Comparison of ENCODE assay signal across 8 cellular contexts in genomic region chrX:153725039-153725831, GRCh38. TPM values are rescaled to one million over a fixed set of nuclear protein-coding genes. Genes with fewer than 3 reads are reported as not detected.
DNase-seq lines count a peak whose midpoint lies in the region; ATAC-seq and TF ChIP-seq lines count a peak whose summit lies in the region.

No MANE protein-coding gene starts in this region.

- no peak for TF ChIP-seq CTCF in BJ (IDR thresholded peaks at IDR 0.05; ENCODE audit: insufficient read depth, low read depth, low read length)
- TF ChIP-seq CTCF in fibroblast of villous mesenchyme (IDR thresholded peaks at IDR 0.05; ENCODE audit: insufficient read depth, low read depth, low read length): no peak
- TF ChIP-seq CTCF in spleen (IDR thresholded peaks at IDR 0.05 in 8 of 11, conservative IDR thresholded peaks at IDR 0.05 in 3 of 11): no peak

- H3K36me3 ChIP-seq in BJ (ENCODE audit: control insufficient read depth, insufficient read depth, low read length) (peaks cover 3% of the 10 kb centered on the region), spleen (peaks cover 0 to 35% (median 5%) of the 10 kb centered on the region in 6 donors)

- DNase-seq in BJ (ENCODE audit: low read depth): no peak
- no peak for DNase-seq in fibroblast of villous mesenchyme (ENCODE audit: low read depth)
- peak; percentile 88 for DNase-seq in spleen
- DNase-seq in NCI-H187 treated with DMSO at 0.1 percent for 48 hours (lab: John Stamatoyannopoulos, UW): no peak
- DNase-seq in HuH-7.5 (ENCODE audit: low spot score): no peak

- POLR2A ChIA-PET in BJ (lab: Charles Lee): no interaction called here

- CTCF ChIA-PET in BJ (lab: Yijun Ruan, JAX): interaction anchor here (1.0 kb wide), 1 partner anchor 20 kb away, joined by 3 read pairs; no protein-coding TSS in a partner anchor

- peak overlapping the region; percentile 56 for H3K4me3 Mint-ChIP-seq in T-helper 1 cell treated with Interleukin-12 subunit alpha and Interleukin-12 subunit beta and Interleukin-4 antibody, amounts not matched to agents 30 μg/mL and 1 μg/mL, for 36 hours

- peaks cover 10% of the 10 kb centered on the region for H3K36me3 Mint-ChIP-seq in T-helper 1 cell treated with Interleukin-12 subunit alpha and Interleukin-12 subunit beta and Interleukin-4 antibody, amounts not matched to agents 30 μg/mL and 1 μg/mL, for 36 hours (ENCODE audit: low read depth)

- H3K27me3 ChIP-seq in BJ (ENCODE audit: control insufficient read depth, insufficient read depth, low read length): no peaks in the 10 kb centered on the region
- no peaks in the 10 kb centered on the region for H3K27me3 ChIP-seq in spleen (replicated peaks in 1 of 7)

- intact Hi-C loops in spleen (cut with DNase I; ENCODE audit: low total_unique reads): no loop called here

- H3K27me3 Mint-ChIP-seq in T-helper 1 cell treated with Interleukin-12 subunit alpha and Interleukin-12 subunit beta and Interleukin-4 antibody, amounts not matched to agents 30 μg/mL and 1 μg/mL, for 36 hours (ENCODE audit: low read depth): no peaks in the 10 kb centered on the region

- H3K27ac ChIP-seq in spleen: peak overlapping the region; percentile 66 to 95 (median 93)

- no peaks in the 10 kb centered on the region for H3K9me3 ChIP-seq in spleen

- H3K4me1 Mint-ChIP-seq in T-helper 1 cell treated with Interleukin-12 subunit alpha and Interleukin-12 subunit beta and Interleukin-4 antibody, amounts not matched to agents 30 μg/mL and 1 μg/mL, for 36 hours (ENCODE audit: low read depth): peaks cover 16% of the 10 kb centered on the region

- no peak overlapping the region for H3K27ac Mint-ChIP-seq in T-helper 1 cell treated with Interleukin-12 subunit alpha and Interleukin-12 subunit beta and Interleukin-4 antibody, amounts not matched to agents 30 μg/mL and 1 μg/mL, for 36 hours

- ATAC-seq in GM19463 (IDR thresholded peaks at IDR 0.05; ENCODE audit: unreplicated experiment) (peak; percentile 1), HG02870 (IDR thresholded peaks at IDR 0.05; ENCODE audit: unreplicated experiment) (no peak)

- TF ChIP-seq POLR2A in spleen (IDR thresholded peaks at IDR 0.05): no peak

- H3K4me3 ChIP-seq in BJ (ENCODE audit: low read depth, low read length) (peak overlapping the region; percentile 42), fibroblast of villous mesenchyme (ENCODE audit: low read depth, low read length) (peak overlapping the region; percentile 56), spleen (peak overlapping the region in 7 of 8 donors; percentile 2 to 88 (median 71))

- WGBS in spleen, 5 donors: 61 to 88% (median 78%) methylated on average over 10 to 55 of the region's 55 CpGs

- no peaks in the 10 kb centered on the region for H3K9me3 Mint-ChIP-seq in T-helper 1 cell treated with Interleukin-12 subunit alpha and Interleukin-12 subunit beta and Interleukin-4 antibody, amounts not matched to agents 30 μg/mL and 1 μg/mL, for 36 hours

- peaks cover 23 to 66% (median 55%) of the 10 kb centered on the region in 6 donors for H3K4me1 ChIP-seq in spleen

RNA-seq across cellular contexts. Expression of gene ABCD1, which starts 0.6 kb away (rescaled TPM):
- polyA plus RNA-seq in BJ (2011; rRNA removed) (4.3 and 9.2 TPM in 2 replicates), spleen (1 to 10 TPM; 5.1 to 9.7 (median 6.9) TPM)
- polyA minus RNA-seq in BJ (2011; rRNA and poly(A)+ RNA removed): 6.6 and 8.2 TPM in 2 replicates
- total RNA-seq in fibroblast of villous mesenchyme (15.5 and 19.3 TPM in 2 replicates), spleen (10 to 100 TPM; 14.9 to 28.1 (median 23.2) TPM)

RNA-seq across cellular contexts. Expression of gene BCAP31, which starts 1.0 kb away (rescaled TPM):
- polyA plus RNA-seq in BJ (2011; rRNA removed) (204 and 222 TPM in 2 replicates), spleen (100 to 1,000 TPM in 2 of 3 donors, 10 to 100 TPM in 1; 77.3 to 135 (median 108) TPM)
- polyA minus RNA-seq in BJ (2011; rRNA and poly(A)+ RNA removed): 73.3 and 109 TPM in 2 replicates
- total RNA-seq in fibroblast of villous mesenchyme (105 and 127 TPM in 2 replicates), spleen (100 to 1,000 TPM; 132 to 173 (median 136) TPM)

RNA-seq across cellular contexts. Expression of gene SLC6A8, which starts 37.5 kb away (rescaled TPM):
- polyA plus RNA-seq in BJ (2011; rRNA removed) (8.3 and 11.9 TPM in 2 replicates), spleen (1 to 10 TPM; 3.2 to 5.3 (median 3.2) TPM)
- 21.5 and 24.3 TPM in 2 replicates for polyA minus RNA-seq in BJ (2011; rRNA and poly(A)+ RNA removed)
- total RNA-seq in fibroblast of villous mesenchyme (9.1 and 12.2 TPM in 2 replicates), spleen (10 to 100 TPM in 5 of 7 donors, 1 to 10 TPM in 2; 6.7 to 72.9 (median 14.7) TPM)

RNA-seq across cellular contexts. Expression of gene PLXNB3, which starts 38.8 kb away (rescaled TPM):
- 4.7 and 8.2 TPM in 2 replicates for polyA plus RNA-seq in BJ (2011; rRNA removed)
- 4.5 and 5.2 TPM in 2 replicates for polyA minus RNA-seq in BJ (2011; rRNA and poly(A)+ RNA removed)
- 3.0 and 3.5 TPM in 2 replicates for total RNA-seq in fibroblast of villous mesenchyme
- total RNA-seq in spleen: 1 to 10 TPM in 6 of 7 donors, under 1 TPM in 1; 0.68 to 2.8 (median 1.7) TPM
- 1 to 10 TPM in 1 of 3 donors, under 1 TPM in 2; 0.48 to 1.5 (median 0.49) TPM for polyA plus RNA-seq in spleen

RNA-seq across cellular contexts. Expression of gene PNCK, which starts 51.6 kb away (rescaled TPM):
- polyA plus RNA-seq in BJ (2011; rRNA removed) (0.22 and 0.28 TPM in 2 replicates), spleen (under 1 TPM; 0.18 to 0.35 (median 0.22) TPM)
- polyA minus RNA-seq in BJ (2011; rRNA and poly(A)+ RNA removed): not detected in 2 replicates
- total RNA-seq in fibroblast of villous mesenchyme (under 0.01 and 0.32 TPM in 2 replicates), spleen (1 to 10 TPM in 2 of 7 donors, under 1 TPM in 1, not detected in 4; 0.73 to 1.2 (median 1.0) TPM)
